ENCODE assay signal across 8 cellular contexts in genomic region chr12:89863332-89863938, GRCh38.
DNase-seq lines count a peak whose midpoint lies in the region; ATAC-seq and TF ChIP-seq lines count a peak whose summit lies in the region.

No MANE protein-coding gene starts in this region.

- peaks cover 16% of the 10 kb centered on the region for H3K4me1 ChIP-seq in SJSA1 (replicated peaks)

- peak overlapping the region in 4 of 5 experiments; percentile 38 to 72 (median 49) for H3K27ac Mint-ChIP-seq in brain

- H3K27me3 Mint-ChIP-seq in brain: peaks cover 2% of the 10 kb centered on the region

- no peak for TF ChIP-seq CTCF in brain (conservative IDR thresholded peaks at IDR 0.05)

- peak overlapping the region in 2 of 5 experiments; percentile 4 to 30 for H3K4me3 Mint-ChIP-seq in brain

- peak overlapping the region; percentile 44 for H3K27ac ChIP-seq in SJSA1

- H3K36me3 Mint-ChIP-seq in brain: no peaks in the 10 kb centered on the region

- no peaks in the 10 kb centered on the region for H3K9me3 ChIP-seq in SJSA1 (replicated peaks)

- H3K4me3 ChIP-seq in SJSA1: no peak overlapping the region

- H3K27me3 ChIP-seq in SJSA1 (replicated peaks): no peaks in the 10 kb centered on the region

- H3K9me3 Mint-ChIP-seq in brain: peaks cover 0 to 9% (median 4%) of the 10 kb centered on the region in 5 experiments

- ATAC-seq in GM18861 (IDR thresholded peaks at IDR 0.05; ENCODE audit: unreplicated experiment): peak; percentile 47
- ATAC-seq in HG02852 (IDR thresholded peaks at IDR 0.05; ENCODE audit: unreplicated experiment): peak; percentile 77

- DNase-seq in SJSA1 (ENCODE audit: low read depth in 1 of 2, low spot score in 2 of 2) (no peak), putamen (ENCODE audit: low spot score) (peak; percentile 53), NCI-H1105 (lab: John Stamatoyannopoulos, UW) (no peak), NCI-H2196 (lab: John Stamatoyannopoulos, UW; ENCODE audit: unreplicated experiment) (no peak), NCI-H345 (lab: John Stamatoyannopoulos, UW) (no peak)

- peaks cover 10% of the 10 kb centered on the region for H3K4me1 Mint-ChIP-seq in brain

- no peaks in the 10 kb centered on the region for H3K36me3 ChIP-seq in SJSA1
